ENCODE assay signal across 1 cellular context in the genomic region with DNA sequence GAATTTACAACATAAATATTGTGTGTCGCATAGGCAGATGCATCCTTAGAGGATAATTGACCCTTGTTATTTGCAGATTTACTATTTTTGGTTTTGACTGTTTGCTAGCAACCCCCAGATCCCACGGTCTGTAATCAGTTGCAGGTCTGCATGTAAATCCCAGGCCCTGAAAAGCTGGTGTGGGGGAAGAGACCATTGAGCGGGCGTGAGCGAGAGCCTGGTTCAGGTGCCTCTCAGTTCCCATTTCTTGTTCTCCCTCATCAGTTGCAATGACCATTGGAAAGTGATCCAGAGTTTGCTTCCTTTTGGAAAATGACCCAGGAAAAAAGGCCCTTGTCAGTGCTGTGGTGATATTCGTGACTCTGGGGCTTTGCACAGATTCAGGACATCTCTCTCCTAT.
TF ChIP-seq lines count a peak whose summit lies in the region.

No MANE protein-coding gene starts in this region.

TF ChIP-seq in HEK293, 187 proteins besides CTCF, POLR2A, EP300 and RAD21 (continued from another document):
- TF ChIP-seq, protein P1, sequence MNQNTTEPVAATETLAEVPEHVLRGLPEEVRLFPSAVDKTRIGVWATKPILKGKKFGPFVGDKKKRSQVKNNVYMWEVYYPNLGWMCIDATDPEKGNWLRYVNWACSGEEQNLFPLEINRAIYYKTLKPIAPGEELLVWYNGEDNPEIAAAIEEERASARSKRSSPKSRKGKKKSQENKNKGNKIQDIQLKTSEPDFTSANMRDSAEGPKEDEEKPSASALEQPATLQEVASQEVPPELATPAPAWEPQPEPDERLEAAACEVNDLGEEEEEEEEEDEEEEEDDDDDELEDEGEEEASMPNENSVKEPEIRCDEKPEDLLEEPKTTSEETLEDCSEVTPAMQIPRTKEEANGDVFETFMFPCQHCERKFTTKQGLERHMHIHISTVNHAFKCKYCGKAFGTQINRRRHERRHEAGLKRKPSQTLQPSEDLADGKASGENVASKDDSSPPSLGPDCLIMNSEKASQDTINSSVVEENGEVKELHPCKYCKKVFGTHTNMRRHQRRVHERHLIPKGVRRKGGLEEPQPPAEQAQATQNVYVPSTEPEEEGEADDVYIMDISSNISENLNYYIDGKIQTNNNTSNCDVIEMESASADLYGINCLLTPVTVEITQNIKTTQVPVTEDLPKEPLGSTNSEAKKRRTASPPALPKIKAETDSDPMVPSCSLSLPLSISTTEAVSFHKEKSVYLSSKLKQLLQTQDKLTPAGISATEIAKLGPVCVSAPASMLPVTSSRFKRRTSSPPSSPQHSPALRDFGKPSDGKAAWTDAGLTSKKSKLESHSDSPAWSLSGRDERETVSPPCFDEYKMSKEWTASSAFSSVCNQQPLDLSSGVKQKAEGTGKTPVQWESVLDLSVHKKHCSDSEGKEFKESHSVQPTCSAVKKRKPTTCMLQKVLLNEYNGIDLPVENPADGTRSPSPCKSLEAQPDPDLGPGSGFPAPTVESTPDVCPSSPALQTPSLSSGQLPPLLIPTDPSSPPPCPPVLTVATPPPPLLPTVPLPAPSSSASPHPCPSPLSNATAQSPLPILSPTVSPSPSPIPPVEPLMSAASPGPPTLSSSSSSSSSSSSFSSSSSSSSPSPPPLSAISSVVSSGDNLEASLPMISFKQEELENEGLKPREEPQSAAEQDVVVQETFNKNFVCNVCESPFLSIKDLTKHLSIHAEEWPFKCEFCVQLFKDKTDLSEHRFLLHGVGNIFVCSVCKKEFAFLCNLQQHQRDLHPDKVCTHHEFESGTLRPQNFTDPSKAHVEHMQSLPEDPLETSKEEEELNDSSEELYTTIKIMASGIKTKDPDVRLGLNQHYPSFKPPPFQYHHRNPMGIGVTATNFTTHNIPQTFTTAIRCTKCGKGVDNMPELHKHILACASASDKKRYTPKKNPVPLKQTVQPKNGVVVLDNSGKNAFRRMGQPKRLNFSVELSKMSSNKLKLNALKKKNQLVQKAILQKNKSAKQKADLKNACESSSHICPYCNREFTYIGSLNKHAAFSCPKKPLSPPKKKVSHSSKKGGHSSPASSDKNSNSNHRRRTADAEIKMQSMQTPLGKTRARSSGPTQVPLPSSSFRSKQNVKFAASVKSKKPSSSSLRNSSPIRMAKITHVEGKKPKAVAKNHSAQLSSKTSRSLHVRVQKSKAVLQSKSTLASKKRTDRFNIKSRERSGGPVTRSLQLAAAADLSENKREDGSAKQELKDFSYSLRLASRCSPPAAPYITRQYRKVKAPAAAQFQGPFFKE (tag by site-specific recombination; IDR thresholded peaks at IDR 0.05; ENCODE audit: borderline replicate concordance): no peak
- TF ChIP-seq EGR2 (tag by site-specific recombination; IDR thresholded peaks at IDR 0.05; ENCODE audit: low read depth): peak; percentile 34; the same call in 1 of the 2 replicates
- TF ChIP-seq PBX3 (CRISPR knock-in tag; IDR thresholded peaks at IDR 0.05): no peak
- TF ChIP-seq, protein P2, sequence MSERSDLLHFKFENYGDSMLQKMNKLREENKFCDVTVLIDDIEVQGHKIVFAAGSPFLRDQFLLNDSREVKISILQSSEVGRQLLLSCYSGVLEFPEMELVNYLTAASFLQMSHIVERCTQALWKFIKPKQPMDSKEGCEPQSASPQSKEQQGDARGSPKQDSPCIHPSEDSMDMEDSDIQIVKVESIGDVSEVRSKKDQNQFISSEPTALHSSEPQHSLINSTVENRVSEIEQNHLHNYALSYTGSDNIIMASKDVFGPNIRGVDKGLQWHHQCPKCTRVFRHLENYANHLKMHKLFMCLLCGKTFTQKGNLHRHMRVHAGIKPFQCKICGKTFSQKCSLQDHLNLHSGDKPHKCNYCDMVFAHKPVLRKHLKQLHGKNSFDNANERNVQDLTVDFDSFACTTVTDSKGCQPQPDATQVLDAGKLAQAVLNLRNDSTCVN (tag by site-specific recombination; optimal IDR thresholded peaks at IDR 0.05): no peak
